Comparison of ENCODE assay signal across 8 cellular contexts in genomic region chr20:62367136-62367482, GRCh38. TPM values are rescaled to one million over a fixed set of nuclear protein-coding genes. Genes with fewer than 3 reads are reported as not detected.
DNase-seq lines count a peak whose midpoint lies in the region; ATAC-seq and TF ChIP-seq lines count a peak whose summit lies in the region.

TSS of gene LAMA5 (minus strand) at chr20:62367312. CDS start at chr20:62367245, 67 bp downstream.

- H3K4me3 ChIP-seq in HUES64 (ENCODE audit: low read length) = peak within 1 kb of the TSS; percentile 80
- peak within 1 kb of the TSS; percentile 69 for H3K4me3 ChIP-seq in ovary

- no peak within 1 kb of the TSS for H3K27ac Mint-ChIP-seq in activated naive CD4-positive, alpha-beta T cell treated with anti-CD3 and anti-CD28 coated beads, Interleukin-2, amount 50 U/mL, for 24 hours

- no peaks in the 10 kb centered on the region for H3K36me3 Mint-ChIP-seq in activated naive CD4-positive, alpha-beta T cell treated with anti-CD3 and anti-CD28 coated beads, Interleukin-2, amount 50 U/mL, for 24 hours

- under 1% methylated on average over 39 of the region's 52 CpGs for WGBS in HUES64
- WGBS in ovary, 3 donors = 0 to 2% (median 1%) methylated on average over 12 to 51 of the region's 52 CpGs

- peaks cover 62% of the 10 kb centered on the region for H3K4me1 ChIP-seq in HUES64 (ENCODE audit: insufficient read depth, low read length)
- H3K4me1 ChIP-seq in ovary (ENCODE audit: insufficient read depth) = peaks cover 13% of the 10 kb centered on the region

- H3K27me3 ChIP-seq in HUES64 (ENCODE audit: insufficient read depth, low read length) (no peaks in the 10 kb centered on the region), ovary (peaks cover 5% of the 10 kb centered on the region)

- H3K4me3 Mint-ChIP-seq in activated naive CD4-positive, alpha-beta T cell treated with anti-CD3 and anti-CD28 coated beads, Interleukin-2, amount 50 U/mL, for 24 hours = peak within 1 kb of the TSS; percentile 52

- H3K36me3 ChIP-seq in HUES64 (ENCODE audit: insufficient read depth, low read length) = peaks cover 3% of the 10 kb centered on the region; the same call in 1 of the 2 replicates
- H3K36me3 ChIP-seq in ovary = no peaks in the 10 kb centered on the region

- H3K4me1 Mint-ChIP-seq in activated naive CD4-positive, alpha-beta T cell treated with anti-CD3 and anti-CD28 coated beads, Interleukin-2, amount 50 U/mL, for 24 hours = no peaks in the 10 kb centered on the region

- H3K9ac ChIP-seq in HUES64 (ENCODE audit: low read depth, low read length) = peak within 1 kb of the TSS; percentile 85

- H3K9me3 ChIP-seq in HUES64 (ENCODE audit: insufficient read depth, low read depth, low read length) (no peaks in the 10 kb centered on the region), ovary (no peaks in the 10 kb centered on the region)

- TF ChIP-seq POLR2A in ovary (IDR thresholded peaks at IDR 0.05) = no peak

- intact Hi-C loops in Right ventricle myocardium inferior (cut with DNase I) (loop anchor here (2.0 kb wide), 1 partner anchor 14 kb away; no protein-coding TSS in a partner anchor), ovary (cut with DNase I) (loop anchor here in 1 of 4 donors (10.0 kb wide), 1 partner anchor 62 kb away; the partner anchor contains the start of gene ADRM1)

- ATAC-seq in Right ventricle myocardium inferior = peak; percentile 52
- ATAC-seq in HG03571 (IDR thresholded peaks at IDR 0.05; ENCODE audit: unreplicated experiment) = no peak

- TF ChIP-seq CTCF in ovary (IDR thresholded peaks at IDR 0.05) = no peak

- H3K27me3 Mint-ChIP-seq in activated naive CD4-positive, alpha-beta T cell treated with anti-CD3 and anti-CD28 coated beads, Interleukin-2, amount 50 U/mL, for 24 hours = peaks cover 16% of the 10 kb centered on the region

- peak; percentile 61 for DNase-seq in ELR (ENCODE audit: low read depth)
- peak; percentile 76 for DNase-seq in Right ventricle myocardium inferior (ENCODE audit: missing footprints)
- no peak for DNase-seq in ovary
- DNase-seq in NCI-H524 treated with DMSO at 0.1 percent for 48 hours (lab: John Stamatoyannopoulos, UW) = no peak
- no peak for DNase-seq in KG1 (lab: John Stamatoyannopoulos, UW)

- H3K27ac ChIP-seq in HUES64 (ENCODE audit: low read depth, low read length) = peak within 1 kb of the TSS; percentile 92
- peak within 1 kb of the TSS; percentile 27 to 39 for H3K27ac ChIP-seq in ovary

- H3K9me3 Mint-ChIP-seq in activated naive CD4-positive, alpha-beta T cell treated with anti-CD3 and anti-CD28 coated beads, Interleukin-2, amount 50 U/mL, for 24 hours = no peaks in the 10 kb centered on the region

- TF ChIP-seq EP300 in ovary (IDR thresholded peaks at IDR 0.05) = no peak

RNA-seq across cellular contexts. Expression of gene LAMA5, which starts in this region (rescaled TPM):
- polyA plus RNA-seq in HUES64 (2013, experiment 1 of 2) = 53.2 TPM
- 64.5 TPM for polyA plus RNA-seq in HUES64 (2013, experiment 2 of 2)
- total RNA-seq in Right ventricle myocardium inferior (89.3 TPM), ovary (100 to 1,000 TPM in 1 of 7 donors, 10 to 100 TPM in 6; 24.7 to 115 (median 51.2) TPM)
- 10 to 100 TPM in 1 of 2 donors, 1 to 10 TPM in 1; 4.7 to 42.2 TPM for polyA plus RNA-seq in ovary

Comparison
In these comparisons a context has a peak if more than half of its experiments do, and no peak if none do; other contexts are left out.
1. DNase-seq: peak in ELR (single experiment) and Right ventricle myocardium inferior (single experiment); none in ovary (0 of 5), NCI-H524 treated with DMSO at 0.1 percent for 48 hours (single experiment) and KG1 (single experiment).